ENCODE assay signal across 8 cellular contexts in genomic region chr1:178541829-178542553, GRCh38. TPM values are rescaled to one million over a fixed set of nuclear protein-coding genes. Genes with fewer than 3 reads are reported as not detected.
DNase-seq lines count a peak whose midpoint lies in the region; ATAC-seq, FAIRE-seq and TF ChIP-seq lines count a peak whose summit lies in the region.

No MANE protein-coding gene starts in this region.

- H3K4me2 ChIP-seq in keratinocyte (ENCODE audit: control insufficient read depth, extremely low read depth, insufficient read depth, low read depth, low read length) = peak overlapping the region; percentile 99

- peak overlapping the region; percentile 100 for H2AFZ ChIP-seq in keratinocyte (ENCODE audit: control insufficient read depth, low read length)

- ATAC-seq in GM19324 (IDR thresholded peaks at IDR 0.05; ENCODE audit: low FRiP score, unreplicated experiment) (peak; percentile 30), HG03442 (IDR thresholded peaks at IDR 0.05; ENCODE audit: unreplicated experiment) (peak; percentile 54)

- H3K4me1 ChIP-seq in keratinocyte (ENCODE audit: control insufficient read depth, extremely low read depth, insufficient read depth, low read length) = peaks cover 51% of the 10 kb centered on the region

- H3K27ac ChIP-seq in brain microvascular endothelial cell (no peak overlapping the region), keratinocyte (ENCODE audit: control insufficient read depth, insufficient read depth, low read length) (peak overlapping the region; percentile 36)

- no peak for FAIRE-seq in keratinocyte (lab: Jason Lieb, UNC)

- dilution Hi-C loops in keratinocyte (cut with MboI; ENCODE audit: extremely low pct_ligation_motif_present, low sequenced_read_pairs) = no loop called here

- H3K9me3 ChIP-seq in keratinocyte (ENCODE audit: control insufficient read depth, low read depth, low read length) = no peaks in the 10 kb centered on the region

- TF ChIP-seq CTCF in brain microvascular endothelial cell (IDR thresholded peaks at IDR 0.05; ENCODE audit: low read depth, low read length, missing control alignments) (no peak), keratinocyte (optimal IDR thresholded peaks at IDR 0.05 in 1 of 3, IDR thresholded peaks at IDR 0.05 in 1 of 3, conservative IDR thresholded peaks at IDR 0.05 in 1 of 3; ENCODE audit: extremely low read depth in 1 of 3, insufficient read depth in 2 of 3, low read length in 3 of 3) (no peak)

- in situ Hi-C loops in brain microvascular endothelial cell (cut with HindIII; ENCODE audit: low pct_ligation_motif_present, low sequenced_read_pairs) = loop anchor here (25.0 kb wide), 1 partner anchor 470 kb away; no protein-coding TSS in a partner anchor

- peak overlapping the region; percentile 75 for H3K9ac ChIP-seq in keratinocyte (ENCODE audit: control insufficient read depth, extremely low read depth, insufficient read depth, low read length)

- H3K27me3 ChIP-seq in brain microvascular endothelial cell (replicated peaks) = no peaks in the 10 kb centered on the region
- no peaks in the 10 kb centered on the region for H3K27me3 ChIP-seq in keratinocyte (ENCODE audit: control insufficient read depth, extremely low read depth, insufficient read depth, low read length)

- H3K36me3 ChIP-seq in brain microvascular endothelial cell (replicated peaks) = no peaks in the 10 kb centered on the region
- H3K36me3 ChIP-seq in keratinocyte (ENCODE audit: control insufficient read depth in 2 of 2, extremely low read depth in 1 of 2, insufficient read depth in 2 of 2, low read length in 2 of 2) = no peaks in the 10 kb centered on the region

- H3K4me3 ChIP-seq in brain microvascular endothelial cell (ENCODE audit: low read depth, low read length) (peak overlapping the region; percentile 82), keratinocyte (ENCODE audit: control insufficient read depth in 2 of 3, extremely low read depth in 1 of 3, insufficient read depth in 2 of 3, low read depth in 1 of 3, low read length in 3 of 3) (peak overlapping the region; percentile 68 to 97 (median 90))

- no peaks in the 10 kb centered on the region for H4K20me1 ChIP-seq in keratinocyte (ENCODE audit: control insufficient read depth, extremely low read depth, insufficient read depth, low read length)

- H3K9me1 ChIP-seq in keratinocyte (ENCODE audit: control insufficient read depth, extremely low read depth, insufficient read depth, low read length) = no peaks in the 10 kb centered on the region

- no peaks in the 10 kb centered on the region for H3K79me2 ChIP-seq in keratinocyte (ENCODE audit: control insufficient read depth, insufficient read depth, low read length)

- DNase-seq in COLO829 (ENCODE audit: low spot score) = peak; percentile 42
- peak; percentile 57 for DNase-seq in SK-N-DZ (ENCODE audit: low spot score)
- no peak for DNase-seq in brain microvascular endothelial cell
- DNase-seq in keratinocyte (ENCODE audit: low read depth, low spot score) = no peak
- peak; percentile 45 for DNase-seq in stimulated activated CD4-positive, alpha-beta T cell treated with anti-CD3 and anti-CD28 coated beads, Interleukin-4, amount 100 ng/mL, for 24 hours
- DNase-seq in NCI-H2107 (lab: John Stamatoyannopoulos, UW) = no peak

RNA-seq across cellular contexts. Expression of gene TEX35, which starts 29.1 kb away (rescaled TPM):
- polyA plus RNA-seq in SK-N-DZ (2014; cell fraction: cytosol; rRNA removed) = not detected in 2 replicates
- polyA plus RNA-seq in SK-N-DZ (2014; cell fraction: nucleus; rRNA removed) = not detected in 2 replicates
- polyA plus RNA-seq in keratinocyte = 0.18 TPM in 1 of 3 replicates, not detected in the others
- not detected for polyA plus RNA-seq in keratinocyte (2011; ENCODE audit: low read depth)
- not detected in 2 replicates for polyA plus RNA-seq in keratinocyte (2011; cell fraction: cytosol; rRNA removed)
- 0.11 TPM in 1 of 2 replicates, not detected in the other for polyA plus RNA-seq in keratinocyte (2011; cell fraction: nucleus; rRNA removed)
- 0.68 TPM in 1 of 2 replicates, not detected in the other for polyA plus RNA-seq in keratinocyte (2012; ENCODE audit: low replicate concordance)
- polyA minus RNA-seq in keratinocyte = 0.19 TPM in 1 of 3 replicates, not detected in the others
- not detected for polyA minus RNA-seq in keratinocyte (2011; cell fraction: cytosol; rRNA and poly(A)+ RNA removed)
- polyA minus RNA-seq in keratinocyte (2011; cell fraction: nucleus; rRNA and poly(A)+ RNA removed) = 0.54 TPM in 1 of 2 replicates, not detected in the other

RNA-seq across cellular contexts. Expression of gene CLEC20A, which starts 45.2 kb away (rescaled TPM):
- not detected in 2 replicates for polyA plus RNA-seq in SK-N-DZ (2014; cell fraction: cytosol; rRNA removed)
- not detected in 2 replicates for polyA plus RNA-seq in SK-N-DZ (2014; cell fraction: nucleus; rRNA removed)
- not detected in 3 replicates for polyA plus RNA-seq in keratinocyte
- polyA plus RNA-seq in keratinocyte (2011; ENCODE audit: low read depth) = not detected
- polyA plus RNA-seq in keratinocyte (2011; cell fraction: cytosol; rRNA removed) = not detected in 2 replicates
- polyA plus RNA-seq in keratinocyte (2011; cell fraction: nucleus; rRNA removed) = not detected in 2 replicates
- polyA plus RNA-seq in keratinocyte (2012; ENCODE audit: low replicate concordance) = not detected in 2 replicates
- not detected in 3 replicates for polyA minus RNA-seq in keratinocyte
- polyA minus RNA-seq in keratinocyte (2011; cell fraction: cytosol; rRNA and poly(A)+ RNA removed) = not detected
- polyA minus RNA-seq in keratinocyte (2011; cell fraction: nucleus; rRNA and poly(A)+ RNA removed) = not detected in 2 replicates

Comparison
In these comparisons a context has a peak if more than half of its experiments do, and no peak if none do; other contexts are left out.
1. DNase-seq: peak in COLO829 (single experiment), SK-N-DZ (single experiment) and stimulated activated CD4-positive, alpha-beta T cell treated with anti-CD3 and anti-CD28 coated beads, Interleukin-4, amount 100 ng/mL, for 24 hours (single experiment); none in brain microvascular endothelial cell (single experiment), keratinocyte (single experiment) and NCI-H2107 (single experiment).